In the genomic region with DNA sequence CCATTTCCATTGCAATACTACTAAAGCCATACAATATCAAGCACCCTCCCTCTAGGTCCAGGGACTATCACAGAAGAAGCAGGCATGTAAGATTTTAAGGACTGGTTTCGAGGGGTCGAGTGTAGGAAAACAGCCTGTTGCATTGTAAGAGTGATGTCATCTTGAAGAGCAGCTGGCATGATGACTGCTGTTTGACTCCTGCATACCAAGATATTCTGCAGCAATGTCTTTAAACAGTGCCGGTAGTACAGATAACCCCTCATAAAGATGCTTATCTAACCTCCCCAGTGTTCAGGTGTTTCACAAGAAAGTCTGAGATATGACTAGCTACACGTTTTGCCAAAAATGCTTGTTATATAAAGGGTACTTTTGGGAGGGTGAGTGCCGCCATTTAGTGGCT, we compare ENCODE assay signal across 1 cellular context.
TF ChIP-seq lines count a peak whose summit lies in the region.

No MANE protein-coding gene starts in this region.

TF ChIP-seq in IMR-90, 13 proteins besides CTCF, POLR2A, EP300 and RAD21:
- TF ChIP-seq MAZ (IDR thresholded peaks at IDR 0.05; ENCODE audit: borderline replicate concordance, low read depth, low read length) (no peak), FOS (IDR thresholded peaks at IDR 0.05; ENCODE audit: low read depth, low read length) (no peak), BHLHE40 (IDR thresholded peaks at IDR 0.05; ENCODE audit: low read depth, low read length) (no peak), MAFK (IDR thresholded peaks at IDR 0.05; ENCODE audit: low read depth, low read length) (no peak), SMC3 (IDR thresholded peaks at IDR 0.05; ENCODE audit: low read depth, low read length) (no peak), CEBPB (IDR thresholded peaks at IDR 0.05; ENCODE audit: low read depth, low read length) (no peak), NFE2L2 (IDR thresholded peaks at IDR 0.05; ENCODE audit: low read depth, low read length) (no peak), USF2 (IDR thresholded peaks at IDR 0.05; ENCODE audit: low read depth, low read length) (no peak), RCOR1 (IDR thresholded peaks at IDR 0.05; ENCODE audit: insufficient replicate concordance, low read length) (no peak), MXI1 (IDR thresholded peaks at IDR 0.05; ENCODE audit: borderline replicate concordance, low read depth, low read length) (no peak), RFX5 (IDR thresholded peaks at IDR 0.05; ENCODE audit: low read depth, low read length) (no peak), CHD1 (IDR thresholded peaks at IDR 0.05; ENCODE audit: low read depth, low read length) (no peak)
- TF ChIP-seq, protein P1, sequence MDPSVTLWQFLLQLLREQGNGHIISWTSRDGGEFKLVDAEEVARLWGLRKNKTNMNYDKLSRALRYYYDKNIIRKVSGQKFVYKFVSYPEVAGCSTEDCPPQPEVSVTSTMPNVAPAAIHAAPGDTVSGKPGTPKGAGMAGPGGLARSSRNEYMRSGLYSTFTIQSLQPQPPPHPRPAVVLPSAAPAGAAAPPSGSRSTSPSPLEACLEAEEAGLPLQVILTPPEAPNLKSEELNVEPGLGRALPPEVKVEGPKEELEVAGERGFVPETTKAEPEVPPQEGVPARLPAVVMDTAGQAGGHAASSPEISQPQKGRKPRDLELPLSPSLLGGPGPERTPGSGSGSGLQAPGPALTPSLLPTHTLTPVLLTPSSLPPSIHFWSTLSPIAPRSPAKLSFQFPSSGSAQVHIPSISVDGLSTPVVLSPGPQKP (IDR thresholded peaks at IDR 0.05; ENCODE audit: borderline replicate concordance, low read depth, low read length), result no peak
